In the genomic region with DNA sequence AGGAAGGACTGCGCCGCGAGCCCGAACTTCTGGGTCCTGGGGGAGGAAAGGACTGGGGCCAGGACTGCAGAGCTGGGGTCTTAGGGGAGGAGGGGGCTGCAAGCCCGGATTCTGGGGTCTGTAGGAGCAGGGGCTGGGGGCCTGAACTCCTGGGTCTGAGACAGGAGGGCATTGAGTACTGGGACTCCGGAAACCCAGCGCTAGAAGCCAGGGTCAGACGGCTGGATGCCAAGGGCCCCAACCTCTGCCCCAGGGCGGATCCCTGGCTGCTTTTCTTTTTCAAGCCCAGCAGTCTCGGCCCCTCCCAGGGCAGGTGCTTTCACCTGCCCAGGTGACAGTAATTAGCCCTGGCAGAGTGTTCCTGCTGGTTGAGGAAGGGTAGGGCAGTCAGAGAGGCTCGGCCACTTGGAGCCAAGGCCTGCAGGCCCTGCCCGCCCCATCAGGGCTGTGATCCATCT, we compare ENCODE assay signal across 9 cellular contexts. TPM values are rescaled to one million over a fixed set of nuclear protein-coding genes. Genes with fewer than 3 reads are reported as not detected.
DNase-seq lines count a peak whose midpoint lies in the region; ATAC-seq and TF ChIP-seq lines count a peak whose summit lies in the region.
"Had no signal": no experiment of that assay in that cellular context is flagged by ENCODE, and none has a peak within 500 bp of the region (broad histone marks: within the 10 kb centered on the region; RNA-seq: fewer than 3 reads in every experiment).

No MANE protein-coding gene starts in this region.

- H3K36me3 Mint-ChIP-seq in activated T-cell treated with anti-CD3 and anti-CD28 coated beads, Interleukin-2, amount 50 U/mL, for 24 hours (ENCODE audit: low read depth) = no peaks in the 10 kb centered on the region

- H3K4me1 Mint-ChIP-seq in activated T-cell treated with anti-CD3 and anti-CD28 coated beads, Interleukin-2, amount 50 U/mL, for 24 hours (ENCODE audit: low read depth) = peaks cover 6% of the 10 kb centered on the region

- no peak for TF ChIP-seq EP300 in Ishikawa (IDR thresholded peaks at IDR 0.05; ENCODE audit: borderline replicate concordance)

- intact Hi-C loops in Panc1 (cut with micrococcal nuclease; ENCODE audit: unreplicated experiment) = no loop called here

- peak overlapping the region; percentile 18 to 35; a peak in 3 of 4 replicates for H3K4me3 ChIP-seq in Panc1 (ENCODE audit: low read depth in 2 of 2, low read length in 2 of 2)
- peak overlapping the region in 1 of 5 donors; percentile 22 for H3K4me3 ChIP-seq in subcutaneous abdominal adipose tissue (ENCODE audit: low read depth in 1 of 5, low read length in 5 of 5)

- H3K36me3 ChIP-seq in Panc1 (ENCODE audit: control insufficient read depth, insufficient read depth, low read length) (no peaks in the 10 kb centered on the region), subcutaneous abdominal adipose tissue (ENCODE audit: control insufficient read depth in 5 of 5, insufficient read depth in 5 of 5, low read length in 5 of 5) (peaks cover 0 to 4% (median 3%) of the 10 kb centered on the region in 5 donors)

- H3K9me3 Mint-ChIP-seq in activated T-cell treated with anti-CD3 and anti-CD28 coated beads, Interleukin-2, amount 50 U/mL, for 24 hours = no peaks in the 10 kb centered on the region

- TF ChIP-seq RAD21 in Ishikawa (IDR thresholded peaks at IDR 0.05; ENCODE audit: low read depth) = no peak

- CTCF ChIA-PET in Panc1 (lab: Charles Lee) = interaction anchor here (0.6 kb wide), 1 partner anchor 41 kb away, joined by 3 read pairs; no protein-coding TSS in a partner anchor

- no peak for TF ChIP-seq CTCF in Panc1 (IDR thresholded peaks at IDR 0.05)
- no peak for TF ChIP-seq CTCF in foreskin keratinocyte (conservative IDR thresholded peaks at IDR 0.05)

- H3K9ac ChIP-seq in subcutaneous abdominal adipose tissue (ENCODE audit: low read length in 5 of 5) = peak overlapping the region in 2 of 5 donors; percentile 38 to 56

- no peak overlapping the region for H3K27ac Mint-ChIP-seq in activated T-cell treated with anti-CD3 and anti-CD28 coated beads, Interleukin-2, amount 50 U/mL, for 24 hours
- H3K27ac Mint-ChIP-seq: activated CD8-positive, alpha-beta T cell treated with anti-CD3 and anti-CD28 coated beads for 36 hours had no signal

- peaks cover 57% of the 10 kb centered on the region for H3K27me3 Mint-ChIP-seq in activated T-cell treated with anti-CD3 and anti-CD28 coated beads, Interleukin-2, amount 50 U/mL, for 24 hours

- no TSS peak for BruUV-seq in Panc1 (replicated peaks; lab: Mats Ljungman, UMichigan)

- H3K27me3 ChIP-seq in Panc1 (ENCODE audit: control insufficient read depth, insufficient read depth, low read length) (no peaks in the 10 kb centered on the region), layer of hippocampus (ENCODE audit: control insufficient read depth, insufficient read depth, low read length) (peaks cover 5% of the 10 kb centered on the region), subcutaneous abdominal adipose tissue (ENCODE audit: control insufficient read depth in 5 of 5, insufficient read depth in 4 of 5, low read length in 5 of 5) (peaks cover 0 to 26% (median 15%) of the 10 kb centered on the region in 5 donors), foreskin keratinocyte (peaks cover 39% of the 10 kb centered on the region)

- ATAC-seq in Panc1 (no peak), HG03354 (IDR thresholded peaks at IDR 0.05; ENCODE audit: poor library complexity, severe bottlenecking, unreplicated experiment) (no peak), foreskin keratinocyte (no peak)

- H3K4me1 ChIP-seq in Panc1 (ENCODE audit: control insufficient read depth, insufficient read depth, low read length) = no peaks in the 10 kb centered on the region; the same call in 1 of the 2 replicates
- H3K4me1 ChIP-seq in subcutaneous abdominal adipose tissue (ENCODE audit: control insufficient read depth in 5 of 5, insufficient read depth in 5 of 5, low read length in 5 of 5) = peaks cover 4 to 34% (median 28%) of the 10 kb centered on the region in 5 donors
- H3K4me1 ChIP-seq in foreskin keratinocyte = no peaks in the 10 kb centered on the region

- H3K9me3 ChIP-seq in Panc1 (ENCODE audit: control insufficient read depth, insufficient read depth, low read depth, low read length) (no peaks in the 10 kb centered on the region), subcutaneous abdominal adipose tissue (ENCODE audit: control insufficient read depth in 5 of 5, low read length in 5 of 5) (no peaks in the 10 kb centered on the region)

- H3K4me3 Mint-ChIP-seq in activated T-cell treated with anti-CD3 and anti-CD28 coated beads, Interleukin-2, amount 50 U/mL, for 24 hours = no peak overlapping the region
- H3K4me3 Mint-ChIP-seq: activated CD8-positive, alpha-beta T cell treated with anti-CD3 and anti-CD28 coated beads for 36 hours had no signal

- no peak for DNase-seq in Panc1 (ENCODE audit: low read depth, low spot score)
- DNase-seq in activated T-cell treated with anti-CD3 and anti-CD28 coated beads, Interleukin-2, amount 50 U/mL, for 24 hours = no peak
- DNase-seq in foreskin keratinocyte = no peak

- POLR2A ChIA-PET in Panc1 (lab: Charles Lee) = interaction anchor here (0.6 kb wide), 1 partner anchor 163 kb away, joined by 3 read pairs; no protein-coding TSS in a partner anchor

- in situ Hi-C loops in Panc1 (cut with HindIII; ENCODE audit: low pct_unique_long_range_greater_than_20kb, low sequenced_read_pairs) = no loop called here

- H3K27ac ChIP-seq in Panc1 (ENCODE audit: low read length) (no peak overlapping the region), layer of hippocampus (ENCODE audit: low read depth, low read length) (peak overlapping the region; percentile 38), subcutaneous abdominal adipose tissue (ENCODE audit: low read depth, low read length) (peak overlapping the region; percentile 50), foreskin keratinocyte (no peak overlapping the region)

TF ChIP-seq in Ishikawa, 13 proteins besides CTCF, POLR2A, EP300 and RAD21:
- TF ChIP-seq TCF12 (IDR thresholded peaks at IDR 0.05; ENCODE audit: low read depth) = peak; percentile 56
- TF ChIP-seq, protein P1, sequence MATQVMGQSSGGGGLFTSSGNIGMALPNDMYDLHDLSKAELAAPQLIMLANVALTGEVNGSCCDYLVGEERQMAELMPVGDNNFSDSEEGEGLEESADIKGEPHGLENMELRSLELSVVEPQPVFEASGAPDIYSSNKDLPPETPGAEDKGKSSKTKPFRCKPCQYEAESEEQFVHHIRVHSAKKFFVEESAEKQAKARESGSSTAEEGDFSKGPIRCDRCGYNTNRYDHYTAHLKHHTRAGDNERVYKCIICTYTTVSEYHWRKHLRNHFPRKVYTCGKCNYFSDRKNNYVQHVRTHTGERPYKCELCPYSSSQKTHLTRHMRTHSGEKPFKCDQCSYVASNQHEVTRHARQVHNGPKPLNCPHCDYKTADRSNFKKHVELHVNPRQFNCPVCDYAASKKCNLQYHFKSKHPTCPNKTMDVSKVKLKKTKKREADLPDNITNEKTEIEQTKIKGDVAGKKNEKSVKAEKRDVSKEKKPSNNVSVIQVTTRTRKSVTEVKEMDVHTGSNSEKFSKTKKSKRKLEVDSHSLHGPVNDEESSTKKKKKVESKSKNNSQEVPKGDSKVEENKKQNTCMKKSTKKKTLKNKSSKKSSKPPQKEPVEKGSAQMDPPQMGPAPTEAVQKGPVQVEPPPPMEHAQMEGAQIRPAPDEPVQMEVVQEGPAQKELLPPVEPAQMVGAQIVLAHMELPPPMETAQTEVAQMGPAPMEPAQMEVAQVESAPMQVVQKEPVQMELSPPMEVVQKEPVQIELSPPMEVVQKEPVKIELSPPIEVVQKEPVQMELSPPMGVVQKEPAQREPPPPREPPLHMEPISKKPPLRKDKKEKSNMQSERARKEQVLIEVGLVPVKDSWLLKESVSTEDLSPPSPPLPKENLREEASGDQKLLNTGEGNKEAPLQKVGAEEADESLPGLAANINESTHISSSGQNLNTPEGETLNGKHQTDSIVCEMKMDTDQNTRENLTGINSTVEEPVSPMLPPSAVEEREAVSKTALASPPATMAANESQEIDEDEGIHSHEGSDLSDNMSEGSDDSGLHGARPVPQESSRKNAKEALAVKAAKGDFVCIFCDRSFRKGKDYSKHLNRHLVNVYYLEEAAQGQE (IDR thresholded peaks at IDR 0.05; ENCODE audit: low read depth) = no peak
- TF ChIP-seq, protein P2, sequence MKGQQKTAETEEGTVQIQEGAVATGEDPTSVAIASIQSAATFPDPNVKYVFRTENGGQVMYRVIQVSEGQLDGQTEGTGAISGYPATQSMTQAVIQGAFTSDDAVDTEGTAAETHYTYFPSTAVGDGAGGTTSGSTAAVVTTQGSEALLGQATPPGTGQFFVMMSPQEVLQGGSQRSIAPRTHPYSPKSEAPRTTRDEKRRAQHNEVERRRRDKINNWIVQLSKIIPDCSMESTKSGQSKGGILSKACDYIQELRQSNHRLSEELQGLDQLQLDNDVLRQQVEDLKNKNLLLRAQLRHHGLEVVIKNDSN (IDR thresholded peaks at IDR 0.05) = 0 out of 2 replicates have a peak, but pooled peaks have one; percentile 15

RNA-seq across cellular contexts. Expression of a gene that starts 2.3 kb away (rescaled TPM):
- total RNA-seq in Panc1 (2021; ENCODE audit: unreplicated experiment) (23.8 TPM), foreskin keratinocyte (0.07 TPM in 1 of 2 replicates, not detected in the other)
- polyA plus RNA-seq in Panc1 (2012; ENCODE audit: insufficient read length) = 24.8 TPM
- 0.01 and 0.03 TPM in 2 replicates for polyA plus RNA-seq in foreskin keratinocyte
- total RNA-seq: activated CD8-positive, alpha-beta T cell treated with anti-CD3 and anti-CD28 coated beads for 36 hours; astrocyte had no signal

RNA-seq across cellular contexts. Expression of a gene that starts 42.6 kb away (rescaled TPM):
- total RNA-seq in Panc1 (2021; ENCODE audit: unreplicated experiment) (not detected), foreskin keratinocyte (not detected in 2 replicates)
- not detected for polyA plus RNA-seq in Panc1 (2012; ENCODE audit: insufficient read length)
- not detected in 2 replicates for polyA plus RNA-seq in foreskin keratinocyte
- total RNA-seq: activated CD8-positive, alpha-beta T cell treated with anti-CD3 and anti-CD28 coated beads for 36 hours; astrocyte had no signal

Comparison
In these comparisons a context has a peak if more than half of its experiments do, and no peak if none do; other contexts are left out.
1. H3K27ac ChIP-seq: peak in layer of hippocampus (single experiment) and subcutaneous abdominal adipose tissue (single experiment); none in Panc1 (single experiment) and foreskin keratinocyte (single experiment).
2. RNA of a gene that starts 2.3 kb away (total RNA-seq): 23.8 TPM in Panc1 (single experiment); 0.07 TPM in foreskin keratinocyte; every median in the first group is over 10 times any median in the second.